Comparison of ENCODE assay signal across 12 cellular contexts in genomic region chr22:46796566-46797195, GRCh38.
"Had no signal": no experiment of that assay in that cellular context is flagged by ENCODE, and none has a peak within 500 bp of the region (broad histone marks: within the 10 kb centered on the region; RNA-seq: fewer than 3 reads in every experiment).

No MANE protein-coding gene starts in this region.

- H3K27me3 Mint-ChIP-seq: progenitor cell of endocrine pancreas had no signal

- H3K36me3 Mint-ChIP-seq: natural killer cell had no signal

- H3K27ac Mint-ChIP-seq: progenitor cell of endocrine pancreas had no signal

- H3K27me3 ChIP-seq: upper lobe of right lung had no signal

- H3K27ac ChIP-seq: upper lobe of right lung had no signal

- H3K4me3 ChIP-seq: mucosa of descending colon, upper lobe of right lung had no signal

- H3K9me3 Mint-ChIP-seq: natural killer cell had no signal

- DNase-seq: activated CD4-positive, alpha-beta T cell treated with anti-CD3 and anti-CD28 coated beads, Interleukin-2, amount 50 U/mL, for 48 hours; activated naive CD4-positive, alpha-beta T cell treated with Interleukin-2 at 50 U/mL for 16 hours; central memory CD4-positive, alpha-beta T cell; cortex of kidney; left colon; mucosa of descending colon; natural killer cell; nucleus accumbens; stimulated activated naive CD8-positive, alpha-beta T cell treated with anti-CD3 and anti-CD28 coated beads, Interleukin-15, Interleukin-2, amounts not matched to agents 100 U/mL and 50 U/mL, for 24 hours; upper lobe of right lung had no signal

- ATAC-seq: activated CD4-positive, CD25-positive, alpha-beta regulatory T cell treated with anti-CD3 and anti-CD28 coated beads, Interleukin-2, amount 50 U/mL, for 24 hours; mucosa of descending colon; natural killer cell; stimulated activated naive CD8-positive, alpha-beta T cell treated with anti-CD3 and anti-CD28 coated beads, Interleukin-15, Interleukin-2, amounts not matched to agents 100 U/mL and 50 U/mL, for 24 hours; upper lobe of right lung had no signal

- H3K4me3 Mint-ChIP-seq: natural killer cell had no signal

- H3K9me3 ChIP-seq: mucosa of descending colon, upper lobe of right lung had no signal
